8 cellular contexts compared by ENCODE assay signal in genomic region chr6:33200234-33201146, GRCh38. TPM values are rescaled to one million over a fixed set of nuclear protein-coding genes. Genes with fewer than 3 reads are reported as not detected.
DNase-seq lines count a peak whose midpoint lies in the region; ATAC-seq, FAIRE-seq and TF ChIP-seq lines count a peak whose summit lies in the region.

Gene RXRB, minus strand, starts transcription at chr6:33200665. Its CDS starts 189 bp downstream, at chr6:33200476.
Gene SLC39A7, plus strand, starts transcription at chr6:33200867. Its CDS starts 379 bp downstream, at chr6:33201246.

- H4K20me1 ChIP-seq in IMR-90 (ENCODE audit: insufficient read depth, low read length): peaks cover 60% of the 10 kb centered on the region; the same call in 1 of the 2 replicates
- no peaks in the 10 kb centered on the region; the same call in 1 of the 2 replicates for H4K20me1 ChIP-seq in OCI-LY7 (ENCODE audit: insufficient read depth, low read length)

- CTCF ChIA-PET in IMR-90 (lab: Yijun Ruan, JAX) (no interaction called here), OCI-LY7 (lab: Charles Lee; ENCODE audit: unreplicated experiment) (no interaction called here)

- peak within 1 kb of the TSS; percentile 99 for H3K23ac ChIP-seq in IMR-90 (ENCODE audit: low read depth, low read length)

- BruUV-seq in IMR-90 (replicated peaks; lab: Mats Ljungman, UMichigan) (no TSS peak), OCI-LY7 (replicated peaks; lab: Mats Ljungman, UMichigan) (no TSS peak)

- peaks cover 28% of the 10 kb centered on the region; the same call in 1 of the 2 replicates for H3K79me2 ChIP-seq in OCI-LY7 (ENCODE audit: insufficient read depth, low read depth, low read length)

- FAIRE-seq in endometrium (lab: Jason Lieb, UNC): peak; percentile 70

- peak within 1 kb of the TSS; percentile 97 for H2BK5ac ChIP-seq in IMR-90 (ENCODE audit: low read depth, low read length, poor library complexity, severe bottlenecking)

- H3K79me1 ChIP-seq in IMR-90 (ENCODE audit: low read depth in 1 of 2, low read length in 2 of 2): peaks cover 22 to 91% of the 10 kb centered on the region in 2 experiments; a peak in 3 of 4 replicates

- H3K9ac ChIP-seq in IMR-90 (ENCODE audit: low read depth, low read length): peak within 1 kb of the TSS; percentile 98

- H3K4ac ChIP-seq in IMR-90 (ENCODE audit: low read depth, low read length): peak within 1 kb of the TSS; percentile 99

- H3K4me2 ChIP-seq in IMR-90 (ENCODE audit: low read depth, low read length): peak within 1 kb of the TSS; percentile 99
- H3K4me2 ChIP-seq in OCI-LY7 (ENCODE audit: low read length): peak within 1 kb of the TSS; percentile 100

- H3K27ac ChIP-seq in IMR-90 (ENCODE audit: insufficient read depth, low read length) (peak within 1 kb of the TSS; percentile 95), OCI-LY7 (ENCODE audit: low read depth, low read length, poor library complexity, severe bottlenecking) (peak within 1 kb of the TSS; percentile 77), mesodermal cell (ENCODE audit: low read depth, low read length, severe bottlenecking) (peak within 1 kb of the TSS; percentile 99)

- TF ChIP-seq RAD21 in IMR-90 (IDR thresholded peaks at IDR 0.05; ENCODE audit: low read length): no peak

- peak within 1 kb of the TSS; percentile 99 for H2AK5ac ChIP-seq in IMR-90 (ENCODE audit: low read depth, low read length)

- in situ Hi-C loops in IMR-90 (cut with MboI; ENCODE audit: low sequenced_read_pairs): no loop called here

- peak within 1 kb of the TSS; percentile 100 for H3K56ac ChIP-seq in IMR-90 (ENCODE audit: extremely low read depth, insufficient read depth, low read length)

- peak within 1 kb of the TSS; percentile 100 for H3K14ac ChIP-seq in IMR-90 (replicated peaks; ENCODE audit: low read depth, low read length)

- peak; percentile 99 for DNase-seq in COR-L47 (lab: John Stamatoyannopoulos, UW)
- peak; percentile 99 for DNase-seq in IMR-90
- DNase-seq in OCI-LY7 (ENCODE audit: low spot score): peak; percentile 99
- DNase-seq in activated CD8-positive, alpha-beta memory T cell treated with anti-CD3 and anti-CD28 coated beads, Interleukin-2, amount 50 U/mL, for 48 hours: peak; percentile 98
- peak; percentile 91 for DNase-seq in stimulated activated CD8-positive, alpha-beta memory T cell treated with anti-CD3 and anti-CD28 coated beads, Interleukin-15, amount 100 ng/mL, for 24 hours (ENCODE audit: low read depth)

- H3K4me3 ChIP-seq in IMR-90 (ENCODE audit: insufficient read depth, low read depth, low read length) (peak within 1 kb of the TSS; percentile 73), OCI-LY7 (ENCODE audit: low read depth, low read length, poor library complexity, severe bottlenecking) (peak within 1 kb of the TSS; percentile 96), mesodermal cell (ENCODE audit: extremely low read depth, insufficient read depth, low read length, poor library complexity, severe bottlenecking) (peak within 1 kb of the TSS; percentile 95)

- peak within 1 kb of the TSS; percentile 77 for H2BK20ac ChIP-seq in IMR-90 (ENCODE audit: low read depth, low read length)

- no peaks in the 10 kb centered on the region for H3K9me2 ChIP-seq in OCI-LY7 (ENCODE audit: insufficient read depth, low read length)

- H3K18ac ChIP-seq in IMR-90 (ENCODE audit: low read depth, low read length): peak within 1 kb of the TSS; percentile 89

- H2BK15ac ChIP-seq in IMR-90 (ENCODE audit: low read depth, low read length): peak within 1 kb of the TSS; percentile 80; the same call in 2 of the 3 replicates

- peak within 1 kb of the TSS; percentile 92 for H4K5ac ChIP-seq in IMR-90 (ENCODE audit: low read depth, low read length)

- ATAC-seq in GM21515 (IDR thresholded peaks at IDR 0.05; ENCODE audit: unreplicated experiment): peak; percentile 54
- ATAC-seq in IMR-90 (ENCODE audit: low read depth): peak; percentile 77

- peak within 1 kb of the TSS; percentile 81 to 100 for H4K8ac ChIP-seq in IMR-90 (ENCODE audit: low read depth in 2 of 2, low read length in 2 of 2)

- peak; percentile 92 for TF ChIP-seq POLR2A in IMR-90 (IDR thresholded peaks at IDR 0.05; ENCODE audit: low read depth, low read length)

- peak within 1 kb of the TSS; percentile 94 for H2BK120ac ChIP-seq in IMR-90 (ENCODE audit: low read depth, low read length)

- POLR2A ChIA-PET in IMR-90 (lab: Charles Lee; ENCODE audit: unreplicated experiment) (no interaction called here), OCI-LY7 (lab: Charles Lee) (interaction anchor here (0.7 to 1.0 kb wide), 2 partner anchors 17 to 49 kb away, joined by 4 to 8 read pairs; no protein-coding TSS in a partner anchor)

- H3K36me3 ChIP-seq in IMR-90 (ENCODE audit: control insufficient read depth, insufficient read depth, low read length) (peaks cover 40% of the 10 kb centered on the region), OCI-LY7 (ENCODE audit: insufficient read depth, low read length) (peaks cover 50% of the 10 kb centered on the region), mesodermal cell (ENCODE audit: control insufficient read depth, insufficient read depth, low read length) (peaks cover 51% of the 10 kb centered on the region)

- peak within 1 kb of the TSS; percentile 100 for H2AK9ac ChIP-seq in IMR-90 (replicated peaks; ENCODE audit: low read depth, low read length, poor library complexity)

- H4K91ac ChIP-seq in IMR-90 (ENCODE audit: insufficient read depth, low read depth, low read length): peak within 1 kb of the TSS; percentile 99

- H3K9me1 ChIP-seq in IMR-90 (ENCODE audit: insufficient read depth, low read length): peaks cover 29% of the 10 kb centered on the region

- no peaks in the 10 kb centered on the region for H3K27me3 ChIP-seq in IMR-90 (ENCODE audit: control insufficient read depth, insufficient read depth, low read length)

- H3K9me3 ChIP-seq in IMR-90 (ENCODE audit: control insufficient read depth, insufficient read depth, low read length) (no peaks in the 10 kb centered on the region), OCI-LY7 (ENCODE audit: low read length) (no peaks in the 10 kb centered on the region), mesodermal cell (ENCODE audit: control insufficient read depth, low read length) (no peaks in the 10 kb centered on the region)

- H2AFZ ChIP-seq in IMR-90 (replicated peaks; ENCODE audit: low read length, poor library complexity) (peak within 1 kb of the TSS; percentile 99), OCI-LY7 (ENCODE audit: low read length) (peak within 1 kb of the TSS; percentile 79)

- H3K4me1 ChIP-seq in IMR-90 (ENCODE audit: control insufficient read depth, insufficient read depth, low read length): peaks cover 20% of the 10 kb centered on the region
- peaks cover 57% of the 10 kb centered on the region for H3K4me1 ChIP-seq in OCI-LY7 (ENCODE audit: insufficient read depth, low read length, poor library complexity, severe bottlenecking)
- peaks cover 15% of the 10 kb centered on the region for H3K4me1 ChIP-seq in mesodermal cell (ENCODE audit: control insufficient read depth, insufficient read depth, low read length, poor library complexity, severe bottlenecking)

- TF ChIP-seq CTCF in IMR-90 (conservative IDR thresholded peaks at IDR 0.05; ENCODE audit: low read depth, low read length) (no peak), OCI-LY7 (conservative IDR thresholded peaks at IDR 0.05; ENCODE audit: low read length) (no peak)

- WGBS in IMR-90 (ENCODE audit: extremely low coverage in 2 of 2, insufficient read length in 1 of 2), 2 experiments: 0% methylated on average over 8 of the region's 68 CpGs; no CpG with 5 or more reads in 1 of the 2 experiments
- 0% methylated on average over 25 to 34 of the region's 68 CpGs for WGBS in mesodermal cell (ENCODE audit: insufficient coverage in 2 of 2), 2 experiments

- dilution Hi-C loops in IMR-90 (cut with HindIII; ENCODE audit: low sequenced_read_pairs, unreplicated experiment): no loop called here

- intact Hi-C loops in IMR-90 (cut with micrococcal nuclease) (loop anchor here (2.0 kb wide), 2 partner anchors 48 to 228 kb away; no protein-coding TSS in a partner anchor), OCI-LY7 (cut with micrococcal nuclease; ENCODE audit: unreplicated experiment) (loop anchor here (2.0 to 10.0 kb wide), 2 partner anchors 72 to 214 kb away; partner anchors contain the start of genes CUTA, PHF1 and RPS18)

TF ChIP-seq in IMR-90, 13 proteins besides CTCF, POLR2A, EP300 and RAD21:
- no peak for TF ChIP-seq BHLHE40 (IDR thresholded peaks at IDR 0.05; ENCODE audit: low read depth, low read length)
- TF ChIP-seq MXI1 (IDR thresholded peaks at IDR 0.05; ENCODE audit: borderline replicate concordance, low read depth, low read length): peak; percentile 63

RNA-seq across cellular contexts. Expression of gene RXRB, which starts in this region (rescaled TPM):
- total RNA-seq in IMR-90 (2012; rRNA removed) (16.7 and 18.6 TPM in 2 replicates), OCI-LY7 (2022) (47.3 and 48.5 TPM in 2 replicates)
- polyA plus RNA-seq in IMR-90 (2012; rRNA removed): 46.9 and 53.7 TPM in 2 replicates
- 29.7 and 30.4 TPM in 2 replicates for polyA plus RNA-seq in IMR-90 (2012; cell fraction: cytosol; rRNA removed)
- 257 and 289 TPM in 2 replicates for polyA plus RNA-seq in IMR-90 (2012; cell fraction: nucleus; rRNA removed; ENCODE audit: low replicate concordance)
- 30.6 and 32.5 TPM in 2 replicates for total RNA-seq in OCI-LY7 (2014; rRNA removed; shearing (Covaris generic))
- polyA plus RNA-seq in mesodermal cell (2013, experiment 1 of 2): 39.3 TPM
- polyA plus RNA-seq in mesodermal cell (2013, experiment 2 of 2): 31.0 TPM

RNA-seq across cellular contexts. Expression of gene SLC39A7, which starts in this region (rescaled TPM):
- total RNA-seq in IMR-90 (2012; rRNA removed) (134 and 135 TPM in 2 replicates), OCI-LY7 (2022) (48.3 and 53.2 TPM in 2 replicates)
- polyA plus RNA-seq in IMR-90 (2012; rRNA removed): 196 and 208 TPM in 2 replicates
- 141 and 149 TPM in 2 replicates for polyA plus RNA-seq in IMR-90 (2012; cell fraction: cytosol; rRNA removed)
- 129 and 163 TPM in 2 replicates for polyA plus RNA-seq in IMR-90 (2012; cell fraction: nucleus; rRNA removed; ENCODE audit: low replicate concordance)
- 22.9 and 29.2 TPM in 2 replicates for total RNA-seq in OCI-LY7 (2014; rRNA removed; shearing (Covaris generic))
- 136 TPM for polyA plus RNA-seq in mesodermal cell (2013, experiment 1 of 2)
- polyA plus RNA-seq in mesodermal cell (2013, experiment 2 of 2): 121 TPM

Comparison
In these comparisons a context has a peak if more than half of its experiments do, and no peak if none do; other contexts are left out.
1. Peak in every context shown above with its lines: DNase-seq, ATAC-seq, H3K4me3 ChIP-seq and H3K27ac ChIP-seq.